In genomic region chr2:30505500-30506180, GRCh38 we compare ENCODE assay signal across 16 cellular contexts. TPM values are rescaled to one million over a fixed set of nuclear protein-coding genes. Genes with fewer than 3 reads are reported as not detected.
A peak's percentile ranks its signal among the peaks of the same experiment; 100 is the strongest.
DNase-seq lines count a peak whose midpoint lies in the region; ATAC-seq lines count a peak whose summit lies in the region.
"Had no signal": no experiment of that assay in that cellular context is flagged by ENCODE, and none has a peak within 500 bp of the region (broad histone marks: within the 10 kb centered on the region; RNA-seq: fewer than 3 reads in every experiment).

No MANE protein-coding gene starts in this region.

- no peak overlapping the region for H4K5ac ChIP-seq in mesendoderm (ENCODE audit: low read length)

- no peak overlapping the region for H3K27ac ChIP-seq in mesendoderm (ENCODE audit: low read depth, low read length)
- H3K27ac ChIP-seq: thyroid gland had no signal

- H2BK5ac ChIP-seq in mesendoderm (ENCODE audit: low read length): no peak overlapping the region

- WGBS in mesendoderm (ENCODE audit: extremely low coverage, insufficient coverage, low lambda C conversion rate): no CpG with 5 or more reads among the region's 3 CpGs

- H3K79me1 ChIP-seq in mesendoderm (ENCODE audit: low read length): peaks cover 14% of the 10 kb centered on the region

- H3K56ac ChIP-seq in mesendoderm (ENCODE audit: low read length): no peak overlapping the region

- H3K27me3 ChIP-seq in mesendoderm (ENCODE audit: insufficient read depth, low read length, poor library complexity): no peaks in the 10 kb centered on the region
- H3K27me3 ChIP-seq: thyroid gland had no signal

- no peak overlapping the region for H2BK15ac ChIP-seq in mesendoderm (replicated peaks; ENCODE audit: low read depth)

- H3K9ac ChIP-seq in mesendoderm (ENCODE audit: low read length): no peak overlapping the region

- no peak overlapping the region for H3K23ac ChIP-seq in mesendoderm (ENCODE audit: low read length)

- no peak overlapping the region for H2AK5ac ChIP-seq in mesendoderm (ENCODE audit: low read length)

- no peak overlapping the region for H4K8ac ChIP-seq in mesendoderm (ENCODE audit: low read depth, low read length)

- DNase-seq in DMS 273 (lab: John Stamatoyannopoulos, UW; ENCODE audit: unreplicated experiment) (peak; percentile 32), NCI-H69 (lab: John Stamatoyannopoulos, UW) (peak; percentile 31), mesendoderm (peak; percentile 51), islet precursor cell (no peak), SW 1271 (lab: John Stamatoyannopoulos, UW) (no peak)
- DNase-seq: activated CD8-positive, alpha-beta memory T cell treated with anti-CD3 and anti-CD28 coated beads for 24 hours; head of caudate nucleus; nucleus accumbens; SIG-M5; small intestine; stimulated activated CD4-positive, alpha-beta T cell treated with anti-CD3 and anti-CD28 coated beads, Interleukin-2, amount 100 ng/mL, for 24 hours; stimulated activated naive CD4-positive, alpha-beta T cell treated with Interleukin-2 at 50 U/mL for 16 hours; thyroid gland had no signal

- no peak overlapping the region for H3K4me3 ChIP-seq in mesendoderm (ENCODE audit: low read length)
- H3K4me3 ChIP-seq: thyroid gland had no signal

- peaks cover 3% of the 10 kb centered on the region for H3K4me1 ChIP-seq in mesendoderm (ENCODE audit: control insufficient read depth, low read depth, low read length)

- no peak overlapping the region for H2BK120ac ChIP-seq in mesendoderm (ENCODE audit: low read depth, low read length)

- H3K79me2 ChIP-seq in mesendoderm (ENCODE audit: control insufficient read depth, insufficient read depth, low read length): peaks cover 9% of the 10 kb centered on the region

- ATAC-seq in HG02885 (IDR thresholded peaks at IDR 0.05; ENCODE audit: poor library complexity, unreplicated experiment): peak; percentile 67
- no peak for ATAC-seq in HG03280 (IDR thresholded peaks at IDR 0.05; ENCODE audit: unreplicated experiment)
- ATAC-seq: activated naive CD4-positive, alpha-beta T cell treated with anti-CD3 and anti-CD28 coated beads, Interleukin-2, amount 50 U/mL, for 72 hours had no signal

- no peak overlapping the region for H3K4ac ChIP-seq in mesendoderm (ENCODE audit: low read depth, low read length)

- no peaks in the 10 kb centered on the region for H3K36me3 ChIP-seq in mesendoderm (ENCODE audit: control insufficient read depth, insufficient read depth, low read length)
- H3K36me3 ChIP-seq: thyroid gland had no signal

- H3K4me2 ChIP-seq in mesendoderm (ENCODE audit: low read length): no peak overlapping the region

- no peak overlapping the region for H3K18ac ChIP-seq in mesendoderm (ENCODE audit: low read length)

RNA-seq across cellular contexts. Expression of gene LCLAT1, which starts 58.6 kb away (rescaled TPM):
- 9.6 TPM for polyA plus RNA-seq in mesendoderm (2013, experiment 1 of 2)
- 9.2 TPM for polyA plus RNA-seq in mesendoderm (2013, experiment 2 of 2)

Comparison
In these comparisons a context has a peak if more than half of its experiments do, and no peak if none do; other contexts are left out.
1. DNase-seq: peak in DMS 273 (single experiment), NCI-H69 (single experiment) and mesendoderm (single experiment); none in islet precursor cell (single experiment) and SW 1271 (0 of 2).